1 cellular context compared by ENCODE assay signal in the genomic region with DNA sequence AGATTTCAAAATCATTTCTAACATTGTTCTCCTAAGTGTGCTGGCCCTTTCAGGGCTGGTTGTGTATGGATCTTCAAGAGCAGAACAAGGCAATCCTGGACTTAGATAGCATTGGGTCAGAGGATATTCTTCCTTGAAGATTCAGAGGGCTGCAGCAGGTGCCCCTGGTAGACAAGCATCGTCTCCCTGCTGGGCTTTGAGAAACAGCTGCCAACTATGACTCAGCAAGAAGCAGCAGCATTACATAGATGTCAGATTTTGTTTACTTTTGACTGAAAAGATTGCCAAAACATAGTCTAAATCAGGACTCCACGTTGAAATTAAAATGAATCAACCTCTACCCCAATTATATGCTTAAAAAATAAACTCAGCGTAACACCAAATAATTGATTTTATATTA.
TF ChIP-seq lines count a peak whose summit lies in the region.

No MANE protein-coding gene starts in this region.

TF ChIP-seq in GM23338, 12 proteins besides CTCF, POLR2A, EP300 and RAD21 (continued from another document):
- TF ChIP-seq, protein P1, sequence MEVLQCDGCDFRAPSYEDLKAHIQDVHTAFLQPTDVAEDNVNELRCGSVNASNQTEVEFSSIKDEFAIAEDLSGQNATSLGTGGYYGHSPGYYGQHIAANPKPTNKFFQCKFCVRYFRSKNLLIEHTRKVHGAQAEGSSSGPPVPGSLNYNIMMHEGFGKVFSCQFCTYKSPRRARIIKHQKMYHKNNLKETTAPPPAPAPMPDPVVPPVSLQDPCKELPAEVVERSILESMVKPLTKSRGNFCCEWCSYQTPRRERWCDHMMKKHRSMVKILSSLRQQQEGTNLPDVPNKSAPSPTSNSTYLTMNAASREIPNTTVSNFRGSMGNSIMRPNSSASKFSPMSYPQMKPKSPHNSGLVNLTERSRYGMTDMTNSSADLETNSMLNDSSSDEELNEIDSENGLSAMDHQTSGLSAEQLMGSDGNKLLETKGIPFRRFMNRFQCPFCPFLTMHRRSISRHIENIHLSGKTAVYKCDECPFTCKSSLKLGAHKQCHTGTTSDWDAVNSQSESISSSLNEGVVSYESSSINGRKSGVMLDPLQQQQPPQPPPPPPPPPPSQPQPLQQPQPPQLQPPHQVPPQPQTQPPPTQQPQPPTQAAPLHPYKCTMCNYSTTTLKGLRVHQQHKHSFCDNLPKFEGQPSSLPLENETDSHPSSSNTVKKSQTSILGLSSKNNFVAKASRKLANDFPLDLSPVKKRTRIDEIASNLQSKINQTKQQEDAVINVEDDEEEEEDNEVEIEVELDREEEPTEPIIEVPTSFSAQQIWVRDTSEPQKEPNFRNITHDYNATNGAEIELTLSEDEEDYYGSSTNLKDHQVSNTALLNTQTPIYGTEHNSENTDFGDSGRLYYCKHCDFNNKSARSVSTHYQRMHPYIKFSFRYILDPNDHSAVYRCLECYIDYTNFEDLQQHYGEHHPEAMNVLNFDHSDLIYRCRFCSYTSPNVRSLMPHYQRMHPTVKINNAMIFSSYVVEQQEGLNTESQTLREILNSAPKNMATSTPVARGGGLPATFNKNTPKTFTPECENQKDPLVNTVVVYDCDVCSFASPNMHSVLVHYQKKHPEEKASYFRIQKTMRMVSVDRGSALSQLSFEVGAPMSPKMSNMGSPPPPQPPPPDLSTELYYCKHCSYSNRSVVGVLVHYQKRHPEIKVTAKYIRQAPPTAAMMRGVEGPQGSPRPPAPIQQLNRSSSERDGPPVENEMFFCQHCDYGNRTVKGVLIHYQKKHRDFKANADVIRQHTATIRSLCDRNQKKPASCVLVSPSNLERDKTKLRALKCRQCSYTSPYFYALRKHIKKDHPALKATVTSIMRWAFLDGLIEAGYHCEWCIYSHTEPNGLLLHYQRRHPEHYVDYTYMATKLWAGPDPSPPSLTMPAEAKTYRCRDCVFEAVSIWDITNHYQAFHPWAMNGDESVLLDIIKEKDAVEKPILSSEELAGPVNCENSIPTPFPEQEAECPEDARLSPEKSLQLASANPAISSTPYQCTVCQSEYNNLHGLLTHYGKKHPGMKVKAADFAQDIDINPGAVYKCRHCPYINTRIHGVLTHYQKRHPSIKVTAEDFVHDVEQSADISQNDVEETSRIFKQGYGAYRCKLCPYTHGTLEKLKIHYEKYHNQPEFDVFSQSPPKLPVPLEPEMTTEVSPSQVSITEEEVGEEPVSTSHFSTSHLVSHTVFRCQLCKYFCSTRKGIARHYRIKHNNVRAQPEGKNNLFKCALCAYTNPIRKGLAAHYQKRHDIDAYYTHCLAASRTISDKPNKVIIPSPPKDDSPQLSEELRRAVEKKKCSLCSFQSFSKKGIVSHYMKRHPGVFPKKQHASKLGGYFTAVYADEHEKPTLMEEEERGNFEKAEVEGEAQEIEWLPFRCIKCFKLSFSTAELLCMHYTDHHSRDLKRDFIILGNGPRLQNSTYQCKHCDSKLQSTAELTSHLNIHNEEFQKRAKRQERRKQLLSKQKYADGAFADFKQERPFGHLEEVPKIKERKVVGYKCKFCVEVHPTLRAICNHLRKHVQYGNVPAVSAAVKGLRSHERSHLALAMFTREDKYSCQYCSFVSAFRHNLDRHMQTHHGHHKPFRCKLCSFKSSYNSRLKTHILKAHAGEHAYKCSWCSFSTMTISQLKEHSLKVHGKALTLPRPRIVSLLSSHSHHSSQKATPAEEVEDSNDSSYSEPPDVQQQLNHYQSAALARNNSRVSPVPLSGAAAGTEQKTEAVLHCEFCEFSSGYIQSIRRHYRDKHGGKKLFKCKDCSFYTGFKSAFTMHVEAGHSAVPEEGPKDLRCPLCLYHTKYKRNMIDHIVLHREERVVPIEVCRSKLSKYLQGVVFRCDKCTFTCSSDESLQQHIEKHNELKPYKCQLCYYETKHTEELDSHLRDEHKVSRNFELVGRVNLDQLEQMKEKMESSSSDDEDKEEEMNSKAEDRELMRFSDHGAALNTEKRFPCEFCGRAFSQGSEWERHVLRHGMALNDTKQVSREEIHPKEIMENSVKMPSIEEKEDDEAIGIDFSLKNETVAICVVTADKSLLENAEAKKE (CRISPR knock-in tag; IDR thresholded peaks at IDR 0.05) = no peak
- TF ChIP-seq, protein P2, sequence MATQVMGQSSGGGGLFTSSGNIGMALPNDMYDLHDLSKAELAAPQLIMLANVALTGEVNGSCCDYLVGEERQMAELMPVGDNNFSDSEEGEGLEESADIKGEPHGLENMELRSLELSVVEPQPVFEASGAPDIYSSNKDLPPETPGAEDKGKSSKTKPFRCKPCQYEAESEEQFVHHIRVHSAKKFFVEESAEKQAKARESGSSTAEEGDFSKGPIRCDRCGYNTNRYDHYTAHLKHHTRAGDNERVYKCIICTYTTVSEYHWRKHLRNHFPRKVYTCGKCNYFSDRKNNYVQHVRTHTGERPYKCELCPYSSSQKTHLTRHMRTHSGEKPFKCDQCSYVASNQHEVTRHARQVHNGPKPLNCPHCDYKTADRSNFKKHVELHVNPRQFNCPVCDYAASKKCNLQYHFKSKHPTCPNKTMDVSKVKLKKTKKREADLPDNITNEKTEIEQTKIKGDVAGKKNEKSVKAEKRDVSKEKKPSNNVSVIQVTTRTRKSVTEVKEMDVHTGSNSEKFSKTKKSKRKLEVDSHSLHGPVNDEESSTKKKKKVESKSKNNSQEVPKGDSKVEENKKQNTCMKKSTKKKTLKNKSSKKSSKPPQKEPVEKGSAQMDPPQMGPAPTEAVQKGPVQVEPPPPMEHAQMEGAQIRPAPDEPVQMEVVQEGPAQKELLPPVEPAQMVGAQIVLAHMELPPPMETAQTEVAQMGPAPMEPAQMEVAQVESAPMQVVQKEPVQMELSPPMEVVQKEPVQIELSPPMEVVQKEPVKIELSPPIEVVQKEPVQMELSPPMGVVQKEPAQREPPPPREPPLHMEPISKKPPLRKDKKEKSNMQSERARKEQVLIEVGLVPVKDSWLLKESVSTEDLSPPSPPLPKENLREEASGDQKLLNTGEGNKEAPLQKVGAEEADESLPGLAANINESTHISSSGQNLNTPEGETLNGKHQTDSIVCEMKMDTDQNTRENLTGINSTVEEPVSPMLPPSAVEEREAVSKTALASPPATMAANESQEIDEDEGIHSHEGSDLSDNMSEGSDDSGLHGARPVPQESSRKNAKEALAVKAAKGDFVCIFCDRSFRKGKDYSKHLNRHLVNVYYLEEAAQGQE (IDR thresholded peaks at IDR 0.05; ENCODE audit: unreplicated experiment) = no peak
- TF ChIP-seq EZH2 (IDR thresholded peaks at IDR 0.05; ENCODE audit: low read depth, unreplicated experiment) = no peak
